ENCODE assay signal across 8 cellular contexts in genomic region chr6:33579828-33580714, GRCh38.
DNase-seq lines count a peak whose midpoint lies in the region; ATAC-seq and TF ChIP-seq lines count a peak whose summit lies in the region.

TSS of gene BAK1 (minus strand) at chr6:33580276. CDS start at chr6:33577604, 2,672 bp downstream.

- H3K4me3 ChIP-seq in retinal pigment epithelial cell (ENCODE audit: low read length), result peak within 1 kb of the TSS; percentile 90

- ATAC-seq in GM18498 (IDR thresholded peaks at IDR 0.05; ENCODE audit: unreplicated experiment), result peak; percentile 90
- ATAC-seq in HG02943 (IDR thresholded peaks at IDR 0.05; ENCODE audit: low read depth, unreplicated experiment), result peak; percentile 78
- no peak for ATAC-seq in GM18858 (IDR thresholded peaks at IDR 0.05; ENCODE audit: unreplicated experiment)

- peak; percentile 91 for DNase-seq in NCI-H2029 (lab: John Stamatoyannopoulos, UW)
- DNase-seq in T-helper 9 cell, result peak; percentile 71
- peak; percentile 96 for DNase-seq in astrocyte of the hippocampus (ENCODE audit: low read depth, low spot score)
- DNase-seq in hippocampal formation (lab: John Stamatoyannopoulos, UW), result peak; percentile 86 to 93
- peak; percentile 72 for DNase-seq in retinal pigment epithelial cell (ENCODE audit: low read depth)

- peak; percentile 57 for TF ChIP-seq CTCF in retinal pigment epithelial cell (conservative IDR thresholded peaks at IDR 0.05; ENCODE audit: low read depth, low read length)
